ENCODE assay signal across 32 cellular contexts in genomic region chr6:1164600-1164999, GRCh38.
A peak's percentile ranks its signal among the peaks of the same experiment; 100 is the strongest.
DNase-seq lines count a peak whose midpoint lies in the region; ATAC-seq and TF ChIP-seq lines count a peak whose summit lies in the region.
"Had no signal": no experiment of that assay in that cellular context is flagged by ENCODE, and none has a peak within 500 bp of the region (broad histone marks: within the 10 kb centered on the region; RNA-seq: fewer than 3 reads in every experiment).

No MANE protein-coding gene starts in this region.

- no peak overlapping the region for H3K27ac Mint-ChIP-seq in CD8-positive, alpha-beta T cell
- no peak overlapping the region for H3K27ac Mint-ChIP-seq in activated T-helper 17 cell treated with anti-CD3 and anti-CD28 coated beads, Interleukin-2, amount 50 U/mL, for 72 hours
- H3K27ac Mint-ChIP-seq: activated CD4-positive, alpha-beta memory T cell treated with anti-CD3 and anti-CD28 coated beads for 36 hours; activated naive CD4-positive, alpha-beta T cell treated with anti-CD3 and anti-CD28 coated beads, Interleukin-2, amount 50 U/mL, for 24 hours; effector memory CD8-positive, alpha-beta T cell; H9; naive B cell; stimulated activated naive CD8-positive, alpha-beta T cell treated with anti-CD3 and anti-CD28 coated beads, Interleukin-15, Interleukin-2, amounts not matched to agents 100 ng/mL and 50 ng/mL, for 24 hours; T-helper 1 cell treated with Interleukin-12 subunit alpha and Interleukin-12 subunit beta and Interleukin-4 antibody, amounts not matched to agents 30 μg/mL and 1 μg/mL, for 36 hours had no signal

- peak overlapping the region in 1 of 2 donors; percentile 32 for H3K9ac ChIP-seq in colonic mucosa (ENCODE audit: low read depth in 2 of 2, low read length in 2 of 2)
- H3K9ac ChIP-seq: BLaER1 had no signal

- no peaks in the 10 kb centered on the region for H3K27me3 ChIP-seq in colonic mucosa
- H3K27me3 ChIP-seq in CD8-positive, alpha-beta T cell (ENCODE audit: insufficient read depth, low read length) = no peaks in the 10 kb centered on the region
- H3K27me3 ChIP-seq: BLaER1, gastroesophageal sphincter, neutrophil, Peyer's patch, SJSA1 had no signal

- TF ChIP-seq CTCF in colonic mucosa (IDR thresholded peaks at IDR 0.05) = no peak
- no peak for TF ChIP-seq CTCF in CD8-positive, alpha-beta T cell (IDR thresholded peaks at IDR 0.05)

- H3K36me3 ChIP-seq in colonic mucosa = no peaks in the 10 kb centered on the region
- no peaks in the 10 kb centered on the region for H3K36me3 ChIP-seq in CD8-positive, alpha-beta T cell (ENCODE audit: insufficient read depth, low read length)
- H3K36me3 ChIP-seq: BLaER1, gastroesophageal sphincter, neutrophil, Peyer's patch, prostate gland, SJSA1 had no signal

- H3K9me3 Mint-ChIP-seq in CD8-positive, alpha-beta T cell = no peaks in the 10 kb centered on the region
- no peaks in the 10 kb centered on the region for H3K9me3 Mint-ChIP-seq in activated T-helper 17 cell treated with anti-CD3 and anti-CD28 coated beads, Interleukin-2, amount 50 U/mL, for 72 hours
- H3K9me3 Mint-ChIP-seq: activated CD4-positive, alpha-beta memory T cell treated with anti-CD3 and anti-CD28 coated beads for 36 hours; activated naive CD4-positive, alpha-beta T cell treated with anti-CD3 and anti-CD28 coated beads, Interleukin-2, amount 50 U/mL, for 24 hours; stimulated activated naive CD8-positive, alpha-beta T cell treated with anti-CD3 and anti-CD28 coated beads, Interleukin-15, Interleukin-2, amounts not matched to agents 100 ng/mL and 50 ng/mL, for 24 hours; T-helper 1 cell treated with Interleukin-12 subunit alpha and Interleukin-12 subunit beta and Interleukin-4 antibody, amounts not matched to agents 30 μg/mL and 1 μg/mL, for 36 hours had no signal

- no peaks in the 10 kb centered on the region for H3K36me3 Mint-ChIP-seq in CD8-positive, alpha-beta T cell
- H3K36me3 Mint-ChIP-seq in activated T-helper 17 cell treated with anti-CD3 and anti-CD28 coated beads, Interleukin-2, amount 50 U/mL, for 72 hours (ENCODE audit: low read depth) = no peaks in the 10 kb centered on the region
- H3K36me3 Mint-ChIP-seq: activated CD4-positive, alpha-beta memory T cell treated with anti-CD3 and anti-CD28 coated beads for 36 hours; activated naive CD4-positive, alpha-beta T cell treated with anti-CD3 and anti-CD28 coated beads, Interleukin-2, amount 50 U/mL, for 24 hours; naive B cell had no signal

- in situ Hi-C loops in SK-MEL-5 (cut with HindIII; ENCODE audit: low pct_unique_long_range_greater_than_20kb, low sequenced_read_pairs) = no loop called here

- POLR2A ChIA-PET in CD8-positive, alpha-beta T cell (lab: Charles Lee) = no interaction called here

- no peak overlapping the region for H3K4me3 ChIP-seq in colonic mucosa
- H3K4me3 ChIP-seq in CD8-positive, alpha-beta T cell (ENCODE audit: low read depth, low read length) = no peak overlapping the region
- H3K4me3 ChIP-seq: BLaER1, gastroesophageal sphincter, K562, Peyer's patch, prostate gland, SJSA1, skin epidermis had no signal

- no peak for ATAC-seq in HG03175 (IDR thresholded peaks at IDR 0.05; ENCODE audit: unreplicated experiment)
- ATAC-seq in CD8-positive, alpha-beta T cell = no peak
- no peak for ATAC-seq in activated T-helper 17 cell treated with anti-CD3 and anti-CD28 coated beads, Interleukin-2, amount 50 U/mL, for 72 hours (replicated peaks)
- ATAC-seq: effector memory CD8-positive, alpha-beta T cell; esophagus mucosa; gastroesophageal sphincter; K562 had no signal

- no peak overlapping the region for H3K4me3 Mint-ChIP-seq in CD8-positive, alpha-beta T cell
- H3K4me3 Mint-ChIP-seq in activated T-helper 17 cell treated with anti-CD3 and anti-CD28 coated beads, Interleukin-2, amount 50 U/mL, for 72 hours = no peak overlapping the region
- H3K4me3 Mint-ChIP-seq: activated CD4-positive, alpha-beta memory T cell treated with anti-CD3 and anti-CD28 coated beads for 36 hours; activated naive CD4-positive, alpha-beta T cell treated with anti-CD3 and anti-CD28 coated beads, Interleukin-2, amount 50 U/mL, for 24 hours; effector memory CD8-positive, alpha-beta T cell; H9; naive B cell; stimulated activated naive CD8-positive, alpha-beta T cell treated with anti-CD3 and anti-CD28 coated beads, Interleukin-15, Interleukin-2, amounts not matched to agents 100 ng/mL and 50 ng/mL, for 24 hours; T-helper 1 cell treated with Interleukin-12 subunit alpha and Interleukin-12 subunit beta and Interleukin-4 antibody, amounts not matched to agents 30 μg/mL and 1 μg/mL, for 36 hours had no signal

- H3K9me3 ChIP-seq in colonic mucosa = no peaks in the 10 kb centered on the region
- H3K9me3 ChIP-seq in CD8-positive, alpha-beta T cell (ENCODE audit: low read length) = no peaks in the 10 kb centered on the region
- H3K9me3 ChIP-seq: Caco-2, gastroesophageal sphincter, neutrophil, Peyer's patch, prostate gland, SJSA1 had no signal

- no peak overlapping the region for H3K27ac ChIP-seq in colonic mucosa
- no peak overlapping the region for H3K27ac ChIP-seq in CD8-positive, alpha-beta T cell (ENCODE audit: low read depth, low read length)
- H3K27ac ChIP-seq: BLaER1, gastroesophageal sphincter, neutrophil, Peyer's patch, prostate gland, SJSA1, skin epidermis had no signal

- intact Hi-C loops in colonic mucosa (cut with DNase I) = no loop called here
- intact Hi-C loops in CD8-positive, alpha-beta T cell (cut with DNase I, micrococcal nuclease) = no loop called here

- DNase-seq in C1 segment of cervical spinal cord (lab: John Stamatoyannopoulos, UW) = peak in 8 of 14 donors; percentile 3 to 23 (median 4)
- DNase-seq in SK-MEL-5 (ENCODE audit: low read depth, low spot score) = peak; percentile 99
- peak; percentile 20 to 23 for DNase-seq in hippocampal formation (lab: John Stamatoyannopoulos, UW)
- DNase-seq in pons (ENCODE audit: low spot score) = peak; percentile 81
- DNase-seq in colonic mucosa = no peak
- no peak for DNase-seq in CD8-positive, alpha-beta T cell
- DNase-seq: activated CD4-positive, alpha-beta memory T cell treated with anti-CD3 and anti-CD28 coated beads for 36 hours; activated CD4-positive, CD25-positive, alpha-beta regulatory T cell treated with anti-CD3 and anti-CD28 coated beads, Interleukin-2, amount 50 U/mL, for 72 hours; activated CD8-positive, alpha-beta memory T cell treated with anti-CD3 and anti-CD28 coated beads, Interleukin-2, amount 50 U/mL, for 48 hours; Caco-2; cortex of kidney; DMS79; effector memory CD8-positive, alpha-beta T cell; H9; mesendoderm; naive B cell; NCI-H1105 treated with DMSO at 0.1 percent for 48 hours; NCI-H2029 treated with DMSO at 0.1 percent for 48 hours; Peyer's patch had no signal

- no peaks in the 10 kb centered on the region for H3K4me1 ChIP-seq in colonic mucosa
- no peaks in the 10 kb centered on the region for H3K4me1 ChIP-seq in CD8-positive, alpha-beta T cell (ENCODE audit: insufficient read depth, low read length)
- H3K4me1 ChIP-seq: gastroesophageal sphincter, Peyer's patch, prostate gland had no signal

- H3K27me3 Mint-ChIP-seq in CD8-positive, alpha-beta T cell (ENCODE audit: low read depth) = peaks cover 17% of the 10 kb centered on the region
- H3K27me3 Mint-ChIP-seq in activated T-helper 17 cell treated with anti-CD3 and anti-CD28 coated beads, Interleukin-2, amount 50 U/mL, for 72 hours = peaks cover 31% of the 10 kb centered on the region

- no peaks in the 10 kb centered on the region for H3K4me1 Mint-ChIP-seq in CD8-positive, alpha-beta T cell (ENCODE audit: low read depth)
- no peaks in the 10 kb centered on the region for H3K4me1 Mint-ChIP-seq in activated T-helper 17 cell treated with anti-CD3 and anti-CD28 coated beads, Interleukin-2, amount 50 U/mL, for 72 hours
- H3K4me1 Mint-ChIP-seq: activated naive CD4-positive, alpha-beta T cell treated with anti-CD3 and anti-CD28 coated beads, Interleukin-2, amount 50 U/mL, for 24 hours; H9; naive B cell had no signal

- CTCF ChIA-PET in CD8-positive, alpha-beta T cell (lab: Charles Lee) = no interaction called here

Comparison
In these comparisons a context has a peak if more than half of its experiments do, and no peak if none do; other contexts are left out.
1. DNase-seq: peak in C1 segment of cervical spinal cord (8 of 14), SK-MEL-5 (single experiment), hippocampal formation (2 of 2) and pons (single experiment); none in colonic mucosa (single experiment) and CD8-positive, alpha-beta T cell (0 of 7).